In genomic region chr11:48055292-48056132, GRCh38 we compare ENCODE assay signal across 1 cellular context.
TF ChIP-seq lines count a peak whose summit lies in the region.

No MANE protein-coding gene starts in this region.

TF ChIP-seq in K562, 482 proteins besides CTCF, POLR2A, EP300 and RAD21 (continued from another document and continues in another):
- TF ChIP-seq, protein P1, sequence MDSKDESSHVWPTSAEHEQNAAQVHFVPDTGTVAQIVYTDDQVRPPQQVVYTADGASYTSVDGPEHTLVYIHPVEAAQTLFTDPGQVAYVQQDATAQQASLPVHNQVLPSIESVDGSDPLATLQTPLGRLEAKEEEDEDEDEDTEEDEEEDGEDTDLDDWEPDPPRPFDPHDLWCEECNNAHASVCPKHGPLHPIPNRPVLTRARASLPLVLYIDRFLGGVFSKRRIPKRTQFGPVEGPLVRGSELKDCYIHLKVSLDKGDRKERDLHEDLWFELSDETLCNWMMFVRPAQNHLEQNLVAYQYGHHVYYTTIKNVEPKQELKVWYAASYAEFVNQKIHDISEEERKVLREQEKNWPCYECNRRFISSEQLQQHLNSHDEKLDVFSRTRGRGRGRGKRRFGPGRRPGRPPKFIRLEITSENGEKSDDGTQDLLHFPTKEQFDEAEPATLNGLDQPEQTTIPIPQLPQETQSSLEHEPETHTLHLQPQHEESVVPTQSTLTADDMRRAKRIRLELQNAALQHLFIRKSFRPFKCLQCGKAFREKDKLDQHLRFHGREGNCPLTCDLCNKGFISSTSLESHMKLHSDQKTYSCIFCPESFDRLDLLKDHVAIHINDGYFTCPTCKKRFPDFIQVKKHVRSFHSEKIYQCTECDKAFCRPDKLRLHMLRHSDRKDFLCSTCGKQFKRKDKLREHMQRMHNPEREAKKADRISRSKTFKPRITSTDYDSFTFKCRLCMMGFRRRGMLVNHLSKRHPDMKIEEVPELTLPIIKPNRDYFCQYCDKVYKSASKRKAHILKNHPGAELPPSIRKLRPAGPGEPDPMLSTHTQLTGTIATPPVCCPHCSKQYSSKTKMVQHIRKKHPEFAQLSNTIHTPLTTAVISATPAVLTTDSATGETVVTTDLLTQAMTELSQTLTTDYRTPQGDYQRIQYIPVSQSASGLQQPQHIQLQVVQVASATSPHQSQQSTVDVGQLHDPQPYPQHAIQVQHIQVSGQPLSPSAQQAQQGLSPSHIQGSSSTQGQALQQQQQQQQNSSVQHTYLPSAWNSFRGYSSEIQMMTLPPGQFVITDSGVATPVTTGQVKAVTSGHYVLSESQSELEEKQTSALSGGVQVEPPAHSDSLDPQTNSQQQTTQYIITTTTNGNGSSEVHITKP (IDR thresholded peaks at IDR 0.05; ENCODE audit: partially characterized antibody): no peak
- peak; percentile 61; the same call in 1 of the 2 replicates for TF ChIP-seq ZBTB17 (CRISPR knock-in tag; IDR thresholded peaks at IDR 0.05)
- TF ChIP-seq GATA2 (CRISPR knock-in tag; IDR thresholded peaks at IDR 0.05): peak; percentile 38; the same call in 1 of the 2 replicates
- peak; percentile 34; the same call in 1 of the 2 replicates for TF ChIP-seq ZNF263 (CRISPR knock-in tag; IDR thresholded peaks at IDR 0.05; ENCODE audit: borderline replicate concordance)
- TF ChIP-seq FOXK1 (CRISPR knock-in tag; IDR thresholded peaks at IDR 0.05; ENCODE audit: borderline replicate concordance): no peak
- peak; percentile 43; the same call in 1 of the 2 replicates for TF ChIP-seq ARID1B (IDR thresholded peaks at IDR 0.05)
- peak; percentile 72; the same call in 1 of the 2 replicates for TF ChIP-seq ESRRA (IDR thresholded peaks at IDR 0.05; ENCODE audit: borderline replicate concordance, low read depth)
- TF ChIP-seq ZNF239 (CRISPR knock-in tag; IDR thresholded peaks at IDR 0.05): no peak
- peak; percentile 41; the same call in 1 of the 2 replicates for TF ChIP-seq ELF1 (tag; IDR thresholded peaks at IDR 0.05)
- no peak for TF ChIP-seq SMAD4 (CRISPR knock-in tag; conservative IDR thresholded peaks at IDR 0.05)
- peak in 1 of 2 experiments; percentile 58; a peak in 1 of 4 replicates for TF ChIP-seq RCOR1 (IDR thresholded peaks at IDR 0.05; ENCODE audit: borderline replicate concordance in 1 of 2, low read depth in 2 of 2, low read length in 2 of 2)
- no peak for TF ChIP-seq NR2C2 (CRISPR knock-in tag; IDR thresholded peaks at IDR 0.05)
- TF ChIP-seq NR2C2 (tag; IDR thresholded peaks at IDR 0.05): peak; percentile 61
- TF ChIP-seq ETV6 (IDR thresholded peaks at IDR 0.05; ENCODE audit: borderline replicate concordance in 1 of 2, low read depth in 2 of 2, low read length in 1 of 2): no peak
- TF ChIP-seq ETV6 (CRISPR knock-in tag; IDR thresholded peaks at IDR 0.05; ENCODE audit: borderline replicate concordance): no peak
- peak; percentile 95 for TF ChIP-seq SPI1 (IDR thresholded peaks at IDR 0.05; ENCODE audit: borderline replicate concordance, low read depth, low read length)
- peak; percentile 6; the same call in 1 of the 2 replicates for TF ChIP-seq TAL1 (IDR thresholded peaks at IDR 0.05)
- TF ChIP-seq FUS (optimal IDR thresholded peaks at IDR 0.05; ENCODE audit: low read depth, low read length): no peak
- TF ChIP-seq CREM (IDR thresholded peaks at IDR 0.05; ENCODE audit: low read depth): 0 out of 2 replicates have a peak, but pooled peaks have one; percentile 30
- no peak for TF ChIP-seq HOXB6 (CRISPR knock-in tag; IDR thresholded peaks at IDR 0.05; ENCODE audit: borderline replicate concordance)
- TF ChIP-seq, protein P2, sequence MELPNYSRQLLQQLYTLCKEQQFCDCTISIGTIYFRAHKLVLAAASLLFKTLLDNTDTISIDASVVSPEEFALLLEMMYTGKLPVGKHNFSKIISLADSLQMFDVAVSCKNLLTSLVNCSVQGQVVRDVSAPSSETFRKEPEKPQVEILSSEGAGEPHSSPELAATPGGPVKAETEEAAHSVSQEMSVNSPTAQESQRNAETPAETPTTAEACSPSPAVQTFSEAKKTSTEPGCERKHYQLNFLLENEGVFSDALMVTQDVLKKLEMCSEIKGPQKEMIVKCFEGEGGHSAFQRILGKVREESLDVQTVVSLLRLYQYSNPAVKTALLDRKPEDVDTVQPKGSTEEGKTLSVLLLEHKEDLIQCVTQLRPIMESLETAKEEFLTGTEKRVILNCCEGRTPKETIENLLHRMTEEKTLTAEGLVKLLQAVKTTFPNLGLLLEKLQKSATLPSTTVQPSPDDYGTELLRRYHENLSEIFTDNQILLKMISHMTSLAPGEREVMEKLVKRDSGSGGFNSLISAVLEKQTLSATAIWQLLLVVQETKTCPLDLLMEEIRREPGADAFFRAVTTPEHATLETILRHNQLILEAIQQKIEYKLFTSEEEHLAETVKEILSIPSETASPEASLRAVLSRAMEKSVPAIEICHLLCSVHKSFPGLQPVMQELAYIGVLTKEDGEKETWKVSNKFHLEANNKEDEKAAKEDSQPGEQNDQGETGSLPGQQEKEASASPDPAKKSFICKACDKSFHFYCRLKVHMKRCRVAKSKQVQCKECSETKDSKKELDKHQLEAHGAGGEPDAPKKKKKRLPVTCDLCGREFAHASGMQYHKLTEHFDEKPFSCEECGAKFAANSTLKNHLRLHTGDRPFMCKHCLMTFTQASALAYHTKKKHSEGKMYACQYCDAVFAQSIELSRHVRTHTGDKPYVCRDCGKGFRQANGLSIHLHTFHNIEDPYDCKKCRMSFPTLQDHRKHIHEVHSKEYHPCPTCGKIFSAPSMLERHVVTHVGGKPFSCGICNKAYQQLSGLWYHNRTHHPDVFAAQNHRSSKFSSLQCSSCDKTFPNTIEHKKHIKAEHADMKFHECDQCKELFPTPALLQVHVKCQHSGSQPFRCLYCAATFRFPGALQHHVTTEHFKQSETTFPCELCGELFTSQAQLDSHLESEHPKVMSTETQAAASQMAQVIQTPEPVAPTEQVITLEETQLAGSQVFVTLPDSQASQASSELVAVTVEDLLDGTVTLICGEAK (IDR thresholded peaks at IDR 0.05): peak; percentile 55; the same call in 1 of the 2 replicates
- TF ChIP-seq, protein P2 (CRISPR knock-in tag; IDR thresholded peaks at IDR 0.05): no peak
- no peak; the same call in 1 of the 2 replicates for TF ChIP-seq BCOR (IDR thresholded peaks at IDR 0.05)
- no peak for TF ChIP-seq ZKSCAN3 (CRISPR knock-in tag; IDR thresholded peaks at IDR 0.05)
- no peak for TF ChIP-seq HEY1 (CRISPR knock-in tag; IDR thresholded peaks at IDR 0.05; ENCODE audit: borderline replicate concordance)
- TF ChIP-seq CEBPG (CRISPR knock-in tag; IDR thresholded peaks at IDR 0.05): no peak
- peak in 1 of 2 experiments; percentile 8; a peak in 1 of 4 replicates for TF ChIP-seq CEBPG (tag; conservative IDR thresholded peaks at IDR 0.05 in 1 of 2, IDR thresholded peaks at IDR 0.05 in 1 of 2)
- TF ChIP-seq L3MBTL2 (IDR thresholded peaks at IDR 0.05): peak; percentile 65; the same call in 1 of the 2 replicates
- TF ChIP-seq, protein P3, sequence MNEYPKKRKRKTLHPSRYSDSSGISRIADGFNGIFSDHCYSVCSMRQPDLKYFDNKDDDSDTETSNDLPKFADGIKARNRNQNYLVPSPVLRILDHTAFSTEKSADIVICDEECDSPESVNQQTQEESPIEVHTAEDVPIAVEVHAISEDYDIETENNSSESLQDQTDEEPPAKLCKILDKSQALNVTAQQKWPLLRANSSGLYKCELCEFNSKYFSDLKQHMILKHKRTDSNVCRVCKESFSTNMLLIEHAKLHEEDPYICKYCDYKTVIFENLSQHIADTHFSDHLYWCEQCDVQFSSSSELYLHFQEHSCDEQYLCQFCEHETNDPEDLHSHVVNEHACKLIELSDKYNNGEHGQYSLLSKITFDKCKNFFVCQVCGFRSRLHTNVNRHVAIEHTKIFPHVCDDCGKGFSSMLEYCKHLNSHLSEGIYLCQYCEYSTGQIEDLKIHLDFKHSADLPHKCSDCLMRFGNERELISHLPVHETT (CRISPR knock-in tag; conservative IDR thresholded peaks at IDR 0.05 in 1 of 2, IDR thresholded peaks at IDR 0.05 in 1 of 2): peak in 1 of 2 experiments; percentile 60; a peak in 1 of 4 replicates
- TF ChIP-seq PHB (CRISPR knock-in tag; IDR thresholded peaks at IDR 0.05): no peak
- TF ChIP-seq ZEB2 (IDR thresholded peaks at IDR 0.05): peak; percentile 78
- TF ChIP-seq SMARCE1 (IDR thresholded peaks at IDR 0.05): peak; percentile 72; the same call in 1 of the 2 replicates
- no peak for TF ChIP-seq HMG20B (CRISPR knock-in tag; IDR thresholded peaks at IDR 0.05)
- TF ChIP-seq EWSR1 (IDR thresholded peaks at IDR 0.05; ENCODE audit: borderline replicate concordance, low read depth, partially characterized antibody): no peak
- no peak for TF ChIP-seq SMARCA5 (IDR thresholded peaks at IDR 0.05)
- TF ChIP-seq JUND (IDR thresholded peaks at IDR 0.05; ENCODE audit: borderline replicate concordance, low read depth, low read length): peak; percentile 40; the same call in 1 of the 2 replicates
- no peak for TF ChIP-seq JUND (tag; IDR thresholded peaks at IDR 0.05; ENCODE audit: borderline replicate concordance, low read depth, low read length)
- TF ChIP-seq PCBP2 (IDR thresholded peaks at IDR 0.05; ENCODE audit: low read depth, low read length, poor library complexity, severe bottlenecking): no peak
- no peak for TF ChIP-seq C11orf30 (IDR thresholded peaks at IDR 0.05; ENCODE audit: low read depth)
- TF ChIP-seq SP2 (IDR thresholded peaks at IDR 0.05; ENCODE audit: extremely low read depth, low read depth, low read length, poor library complexity, severe bottlenecking): no peak
- no peak for TF ChIP-seq HMG20A (CRISPR knock-in tag; conservative IDR thresholded peaks at IDR 0.05)
- peak; percentile 29; the same call in 1 of the 2 replicates for TF ChIP-seq DPF2 (IDR thresholded peaks at IDR 0.05)
- no peak for TF ChIP-seq NR2F6 (CRISPR knock-in tag; IDR thresholded peaks at IDR 0.05)
- no peak for TF ChIP-seq WHSC1 (IDR thresholded peaks at IDR 0.05; ENCODE audit: low read length)
- TF ChIP-seq ZBTB1 (CRISPR knock-in tag; IDR thresholded peaks at IDR 0.05; ENCODE audit: borderline replicate concordance, low read depth): peak; percentile 94
- no peak for TF ChIP-seq FIP1L1 (IDR thresholded peaks at IDR 0.05; ENCODE audit: low read depth, low read length, poor library complexity, severe bottlenecking)
- no peak for TF ChIP-seq ZNF280B (CRISPR knock-in tag; IDR thresholded peaks at IDR 0.05)
- TF ChIP-seq POLR2B (IDR thresholded peaks at IDR 0.05; ENCODE audit: low read depth, partially characterized antibody): no peak
